ENCODE assay signal across 2 cellular contexts in the genomic region with DNA sequence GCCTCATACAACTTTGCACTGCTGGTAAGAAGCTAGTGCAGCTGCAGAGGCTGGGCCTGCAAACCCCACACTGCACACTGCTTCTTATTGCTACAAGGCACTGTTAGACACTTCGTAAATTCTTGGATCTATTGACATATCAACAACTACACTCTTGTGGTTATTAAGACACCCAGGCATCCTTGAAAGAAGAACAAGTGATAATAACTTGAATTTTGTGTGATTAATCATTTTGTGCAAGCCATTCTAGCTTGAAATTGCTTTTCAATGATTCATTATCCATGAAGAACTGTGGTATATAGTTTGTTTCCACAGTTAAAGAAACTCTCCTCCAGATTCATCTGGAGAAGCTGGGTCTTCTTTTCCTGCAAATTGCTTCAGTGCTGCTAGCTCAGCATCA.
TF ChIP-seq lines count a peak whose summit lies in the region.

No MANE protein-coding gene starts in this region.

TF ChIP-seq in SK-N-SH, 30 proteins besides CTCF, POLR2A, EP300 and RAD21 (continued from another document):
- no peak for TF ChIP-seq TEAD4 (IDR thresholded peaks at IDR 0.05; ENCODE audit: borderline replicate concordance, insufficient read depth)

TF ChIP-seq in WTC11, 78 proteins besides CTCF, POLR2A, EP300 and RAD21 (continued from another document):
- no peak for TF ChIP-seq GTF2I (CRISPR knock-in tag; conservative IDR thresholded peaks at IDR 0.05)
- TF ChIP-seq, protein P1, sequence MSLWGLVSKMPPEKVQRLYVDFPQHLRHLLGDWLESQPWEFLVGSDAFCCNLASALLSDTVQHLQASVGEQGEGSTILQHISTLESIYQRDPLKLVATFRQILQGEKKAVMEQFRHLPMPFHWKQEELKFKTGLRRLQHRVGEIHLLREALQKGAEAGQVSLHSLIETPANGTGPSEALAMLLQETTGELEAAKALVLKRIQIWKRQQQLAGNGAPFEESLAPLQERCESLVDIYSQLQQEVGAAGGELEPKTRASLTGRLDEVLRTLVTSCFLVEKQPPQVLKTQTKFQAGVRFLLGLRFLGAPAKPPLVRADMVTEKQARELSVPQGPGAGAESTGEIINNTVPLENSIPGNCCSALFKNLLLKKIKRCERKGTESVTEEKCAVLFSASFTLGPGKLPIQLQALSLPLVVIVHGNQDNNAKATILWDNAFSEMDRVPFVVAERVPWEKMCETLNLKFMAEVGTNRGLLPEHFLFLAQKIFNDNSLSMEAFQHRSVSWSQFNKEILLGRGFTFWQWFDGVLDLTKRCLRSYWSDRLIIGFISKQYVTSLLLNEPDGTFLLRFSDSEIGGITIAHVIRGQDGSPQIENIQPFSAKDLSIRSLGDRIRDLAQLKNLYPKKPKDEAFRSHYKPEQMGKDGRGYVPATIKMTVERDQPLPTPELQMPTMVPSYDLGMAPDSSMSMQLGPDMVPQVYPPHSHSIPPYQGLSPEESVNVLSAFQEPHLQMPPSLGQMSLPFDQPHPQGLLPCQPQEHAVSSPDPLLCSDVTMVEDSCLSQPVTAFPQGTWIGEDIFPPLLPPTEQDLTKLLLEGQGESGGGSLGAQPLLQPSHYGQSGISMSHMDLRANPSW (CRISPR knock-in tag; conservative IDR thresholded peaks at IDR 0.05; ENCODE audit: low read depth), result no peak
- TF ChIP-seq FOXJ3 (CRISPR knock-in tag; IDR thresholded peaks at IDR 0.05; ENCODE audit: borderline replicate concordance), result no peak
- TF ChIP-seq, protein P2, sequence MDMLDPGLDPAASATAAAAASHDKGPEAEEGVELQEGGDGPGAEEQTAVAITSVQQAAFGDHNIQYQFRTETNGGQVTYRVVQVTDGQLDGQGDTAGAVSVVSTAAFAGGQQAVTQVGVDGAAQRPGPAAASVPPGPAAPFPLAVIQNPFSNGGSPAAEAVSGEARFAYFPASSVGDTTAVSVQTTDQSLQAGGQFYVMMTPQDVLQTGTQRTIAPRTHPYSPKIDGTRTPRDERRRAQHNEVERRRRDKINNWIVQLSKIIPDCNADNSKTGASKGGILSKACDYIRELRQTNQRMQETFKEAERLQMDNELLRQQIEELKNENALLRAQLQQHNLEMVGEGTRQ (CRISPR knock-in tag; IDR thresholded peaks at IDR 0.05), result no peak
- TF ChIP-seq MYBL2 (CRISPR knock-in tag; IDR thresholded peaks at IDR 0.05), result no peak
- TF ChIP-seq, protein P3, sequence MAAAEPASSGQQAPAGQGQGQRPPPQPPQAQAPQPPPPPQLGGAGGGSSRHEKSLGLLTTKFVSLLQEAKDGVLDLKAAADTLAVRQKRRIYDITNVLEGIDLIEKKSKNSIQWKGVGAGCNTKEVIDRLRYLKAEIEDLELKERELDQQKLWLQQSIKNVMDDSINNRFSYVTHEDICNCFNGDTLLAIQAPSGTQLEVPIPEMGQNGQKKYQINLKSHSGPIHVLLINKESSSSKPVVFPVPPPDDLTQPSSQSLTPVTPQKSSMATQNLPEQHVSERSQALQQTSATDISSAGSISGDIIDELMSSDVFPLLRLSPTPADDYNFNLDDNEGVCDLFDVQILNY (CRISPR knock-in tag; IDR thresholded peaks at IDR 0.05), result no peak
- no peak for TF ChIP-seq NFATC4 (CRISPR knock-in tag; IDR thresholded peaks at IDR 0.05)
